1 cellular context compared by ENCODE assay signal in the genomic region with DNA sequence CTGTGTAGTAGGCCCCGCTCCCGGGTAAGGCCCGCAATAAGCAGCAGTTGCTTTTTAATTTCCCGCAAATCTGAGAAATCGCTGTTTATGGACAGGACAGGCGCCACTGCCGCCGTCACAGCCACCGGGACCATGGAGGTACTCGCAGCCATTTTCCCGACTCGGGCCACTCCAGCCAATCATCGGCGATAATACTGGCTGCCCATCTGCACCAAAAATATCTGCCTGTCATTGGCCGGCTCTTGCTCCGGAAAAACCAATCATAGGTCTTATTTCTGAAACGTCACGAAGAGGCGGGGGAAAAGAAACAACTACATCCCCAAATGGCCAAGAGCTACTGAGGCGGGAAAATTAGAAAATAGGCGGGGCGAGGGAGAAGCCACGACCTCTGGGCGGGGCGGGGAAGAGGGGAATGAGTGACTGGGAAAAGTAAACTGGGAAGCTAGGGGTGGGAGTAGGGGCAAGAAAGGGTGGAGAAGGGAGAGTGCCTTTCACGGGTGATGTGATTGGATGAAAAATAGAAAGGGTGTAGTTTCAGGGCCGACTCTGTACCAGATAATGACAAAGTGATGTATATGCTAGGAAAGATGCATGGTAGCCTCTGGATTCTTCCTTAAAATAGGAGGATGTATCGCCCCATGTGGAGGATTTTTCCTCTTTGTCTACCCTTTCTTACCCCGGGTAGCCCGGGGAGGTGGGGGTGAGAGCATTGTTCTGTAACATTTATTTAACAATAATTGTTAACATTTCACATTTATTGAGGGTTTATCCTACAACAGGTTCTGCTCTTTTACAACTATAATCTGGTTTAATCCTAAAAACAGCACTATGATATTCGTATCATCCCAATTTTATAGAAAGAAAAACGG.
A peak's percentile ranks its signal among the peaks of the same experiment; 100 is the strongest.
TF ChIP-seq lines count a peak whose summit lies in the region.

A gene with protein sequence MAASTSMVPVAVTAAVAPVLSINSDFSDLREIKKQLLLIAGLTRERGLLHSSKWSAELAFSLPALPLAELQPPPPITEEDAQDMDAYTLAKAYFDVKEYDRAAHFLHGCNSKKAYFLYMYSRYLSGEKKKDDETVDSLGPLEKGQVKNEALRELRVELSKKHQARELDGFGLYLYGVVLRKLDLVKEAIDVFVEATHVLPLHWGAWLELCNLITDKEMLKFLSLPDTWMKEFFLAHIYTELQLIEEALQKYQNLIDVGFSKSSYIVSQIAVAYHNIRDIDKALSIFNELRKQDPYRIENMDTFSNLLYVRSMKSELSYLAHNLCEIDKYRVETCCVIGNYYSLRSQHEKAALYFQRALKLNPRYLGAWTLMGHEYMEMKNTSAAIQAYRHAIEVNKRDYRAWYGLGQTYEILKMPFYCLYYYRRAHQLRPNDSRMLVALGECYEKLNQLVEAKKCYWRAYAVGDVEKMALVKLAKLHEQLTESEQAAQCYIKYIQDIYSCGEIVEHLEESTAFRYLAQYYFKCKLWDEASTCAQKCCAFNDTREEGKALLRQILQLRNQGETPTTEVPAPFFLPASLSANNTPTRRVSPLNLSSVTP (minus strand): TSS at position 163 of the 869 bp plus-strand sequence. CDS start 11 bp downstream, at position 152.

TF ChIP-seq in HEK293, 187 proteins besides CTCF, POLR2A, EP300 and RAD21 (continued from another document and continues in another):
- TF ChIP-seq, protein P1, sequence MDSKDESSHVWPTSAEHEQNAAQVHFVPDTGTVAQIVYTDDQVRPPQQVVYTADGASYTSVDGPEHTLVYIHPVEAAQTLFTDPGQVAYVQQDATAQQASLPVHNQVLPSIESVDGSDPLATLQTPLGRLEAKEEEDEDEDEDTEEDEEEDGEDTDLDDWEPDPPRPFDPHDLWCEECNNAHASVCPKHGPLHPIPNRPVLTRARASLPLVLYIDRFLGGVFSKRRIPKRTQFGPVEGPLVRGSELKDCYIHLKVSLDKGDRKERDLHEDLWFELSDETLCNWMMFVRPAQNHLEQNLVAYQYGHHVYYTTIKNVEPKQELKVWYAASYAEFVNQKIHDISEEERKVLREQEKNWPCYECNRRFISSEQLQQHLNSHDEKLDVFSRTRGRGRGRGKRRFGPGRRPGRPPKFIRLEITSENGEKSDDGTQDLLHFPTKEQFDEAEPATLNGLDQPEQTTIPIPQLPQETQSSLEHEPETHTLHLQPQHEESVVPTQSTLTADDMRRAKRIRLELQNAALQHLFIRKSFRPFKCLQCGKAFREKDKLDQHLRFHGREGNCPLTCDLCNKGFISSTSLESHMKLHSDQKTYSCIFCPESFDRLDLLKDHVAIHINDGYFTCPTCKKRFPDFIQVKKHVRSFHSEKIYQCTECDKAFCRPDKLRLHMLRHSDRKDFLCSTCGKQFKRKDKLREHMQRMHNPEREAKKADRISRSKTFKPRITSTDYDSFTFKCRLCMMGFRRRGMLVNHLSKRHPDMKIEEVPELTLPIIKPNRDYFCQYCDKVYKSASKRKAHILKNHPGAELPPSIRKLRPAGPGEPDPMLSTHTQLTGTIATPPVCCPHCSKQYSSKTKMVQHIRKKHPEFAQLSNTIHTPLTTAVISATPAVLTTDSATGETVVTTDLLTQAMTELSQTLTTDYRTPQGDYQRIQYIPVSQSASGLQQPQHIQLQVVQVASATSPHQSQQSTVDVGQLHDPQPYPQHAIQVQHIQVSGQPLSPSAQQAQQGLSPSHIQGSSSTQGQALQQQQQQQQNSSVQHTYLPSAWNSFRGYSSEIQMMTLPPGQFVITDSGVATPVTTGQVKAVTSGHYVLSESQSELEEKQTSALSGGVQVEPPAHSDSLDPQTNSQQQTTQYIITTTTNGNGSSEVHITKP (tag by site-specific recombination; IDR thresholded peaks at IDR 0.05): peak; percentile 99
- TF ChIP-seq ZNF670 (tag by site-specific recombination; IDR thresholded peaks at IDR 0.05; ENCODE audit: low read depth) (no peak), ZNF423 (tag by site-specific recombination; IDR thresholded peaks at IDR 0.05) (no peak), ZNF571 (tag by site-specific recombination; IDR thresholded peaks at IDR 0.05) (no peak), ZNF133 (tag by site-specific recombination; IDR thresholded peaks at IDR 0.05) (no peak), ZNF157 (tag by site-specific recombination; IDR thresholded peaks at IDR 0.05) (no peak), ZNF214 (tag by site-specific recombination; IDR thresholded peaks at IDR 0.05; ENCODE audit: borderline replicate concordance) (no peak), ZNF501 (tag by site-specific recombination; IDR thresholded peaks at IDR 0.05) (no peak), ZNF777 (tag by site-specific recombination; IDR thresholded peaks at IDR 0.05; ENCODE audit: borderline replicate concordance) (no peak), GLI2 (tag by site-specific recombination; IDR thresholded peaks at IDR 0.05; ENCODE audit: borderline replicate concordance, low read depth) (no peak), ZFP69B (tag by site-specific recombination; IDR thresholded peaks at IDR 0.05) (no peak), ZNF19 (tag by site-specific recombination; IDR thresholded peaks at IDR 0.05; ENCODE audit: low read depth) (no peak), ZNF624 (tag by site-specific recombination; IDR thresholded peaks at IDR 0.05) (no peak), ZNF433 (tag by site-specific recombination; IDR thresholded peaks at IDR 0.05; ENCODE audit: low read depth) (no peak), KLF10 (tag by site-specific recombination; IDR thresholded peaks at IDR 0.05) (peak; percentile 34; the same call in 1 of the 2 replicates), ZNF221 (tag by site-specific recombination; IDR thresholded peaks at IDR 0.05; ENCODE audit: borderline replicate concordance) (no peak), ZNF292 (tag by site-specific recombination; IDR thresholded peaks at IDR 0.05; ENCODE audit: borderline replicate concordance, low read depth) (no peak), ZNF248 (tag by site-specific recombination; IDR thresholded peaks at IDR 0.05) (no peak), ZSCAN16 (tag by site-specific recombination; IDR thresholded peaks at IDR 0.05) (no peak), ZNF223 (tag by site-specific recombination; IDR thresholded peaks at IDR 0.05) (no peak), ZNF2 (tag by site-specific recombination; IDR thresholded peaks at IDR 0.05) (peak; percentile 18; the same call in 1 of the 2 replicates), ZNF146 (tag by site-specific recombination; IDR thresholded peaks at IDR 0.05) (no peak), OSR2 (tag by site-specific recombination; IDR thresholded peaks at IDR 0.05) (0 out of 2 replicates have a peak, but pooled peaks have one; percentile 51), ZNF529 (tag by site-specific recombination; IDR thresholded peaks at IDR 0.05; ENCODE audit: insufficient replicate concordance) (no peak), ZNF791 (tag by site-specific recombination; IDR thresholded peaks at IDR 0.05) (no peak), ZNF776 (tag by site-specific recombination; IDR thresholded peaks at IDR 0.05; ENCODE audit: borderline replicate concordance) (no peak), WT1 (tag by site-specific recombination; IDR thresholded peaks at IDR 0.05) (peak; percentile 83), ZNF121 (tag by site-specific recombination; IDR thresholded peaks at IDR 0.05) (no peak), ZNF132 (tag by site-specific recombination; IDR thresholded peaks at IDR 0.05; ENCODE audit: borderline replicate concordance) (no peak), HOXD13 (CRISPR knock-in tag; IDR thresholded peaks at IDR 0.05; ENCODE audit: borderline replicate concordance) (no peak), SETDB1 (IDR thresholded peaks at IDR 0.05; ENCODE audit: insufficient read length, low read length) (no peak), ZNF600 (tag by site-specific recombination; IDR thresholded peaks at IDR 0.05) (no peak), ZNF768 (tag by site-specific recombination; IDR thresholded peaks at IDR 0.05) (no peak), SCRT2 (tag by site-specific recombination; IDR thresholded peaks at IDR 0.05) (0 out of 2 replicates have a peak, but pooled peaks have one; percentile 40), HOXA7 (CRISPR knock-in tag; IDR thresholded peaks at IDR 0.05; ENCODE audit: borderline replicate concordance) (no peak), MYNN (tag by site-specific recombination; IDR thresholded peaks at IDR 0.05; ENCODE audit: borderline replicate concordance) (no peak), ZXDB (tag by site-specific recombination; IDR thresholded peaks at IDR 0.05) (peak; percentile 68; the same call in 1 of the 2 replicates), ZNF274 (IDR thresholded peaks at IDR 0.05; ENCODE audit: low read length) (no peak), ZNF274 (tag by site-specific recombination; IDR thresholded peaks at IDR 0.05; ENCODE audit: borderline replicate concordance) (no peak), ZNF664 (tag by site-specific recombination; IDR thresholded peaks at IDR 0.05) (peak; percentile 64; the same call in 1 of the 2 replicates)
- TF ChIP-seq, protein P2, sequence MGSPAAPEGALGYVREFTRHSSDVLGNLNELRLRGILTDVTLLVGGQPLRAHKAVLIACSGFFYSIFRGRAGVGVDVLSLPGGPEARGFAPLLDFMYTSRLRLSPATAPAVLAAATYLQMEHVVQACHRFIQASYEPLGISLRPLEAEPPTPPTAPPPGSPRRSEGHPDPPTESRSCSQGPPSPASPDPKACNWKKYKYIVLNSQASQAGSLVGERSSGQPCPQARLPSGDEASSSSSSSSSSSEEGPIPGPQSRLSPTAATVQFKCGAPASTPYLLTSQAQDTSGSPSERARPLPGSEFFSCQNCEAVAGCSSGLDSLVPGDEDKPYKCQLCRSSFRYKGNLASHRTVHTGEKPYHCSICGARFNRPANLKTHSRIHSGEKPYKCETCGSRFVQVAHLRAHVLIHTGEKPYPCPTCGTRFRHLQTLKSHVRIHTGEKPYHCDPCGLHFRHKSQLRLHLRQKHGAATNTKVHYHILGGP (tag by site-specific recombination; IDR thresholded peaks at IDR 0.05): no peak
- TF ChIP-seq, protein P3, sequence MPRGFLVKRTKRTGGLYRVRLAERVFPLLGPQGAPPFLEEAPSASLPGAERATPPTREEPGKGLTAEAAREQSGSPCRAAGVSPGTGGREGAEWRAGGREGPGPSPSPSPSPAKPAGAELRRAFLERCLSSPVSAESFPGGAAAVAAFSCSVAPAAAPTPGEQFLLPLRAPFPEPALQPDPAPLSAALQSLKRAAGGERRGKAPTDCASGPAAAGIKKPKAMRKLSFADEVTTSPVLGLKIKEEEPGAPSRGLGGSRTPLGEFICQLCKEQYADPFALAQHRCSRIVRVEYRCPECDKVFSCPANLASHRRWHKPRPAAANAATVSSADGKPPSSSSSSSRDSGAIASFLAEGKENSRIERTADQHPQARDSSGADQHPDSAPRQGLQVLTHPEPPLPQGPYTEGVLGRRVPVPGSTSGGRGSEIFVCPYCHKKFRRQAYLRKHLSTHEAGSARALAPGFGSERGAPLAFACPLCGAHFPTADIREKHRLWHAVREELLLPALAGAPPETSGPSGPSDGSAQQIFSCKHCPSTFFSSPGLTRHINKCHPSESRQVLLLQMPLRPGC (tag by site-specific recombination; IDR thresholded peaks at IDR 0.05): 0 out of 2 replicates have a peak, but pooled peaks have one; percentile 11
- TF ChIP-seq, protein P4, sequence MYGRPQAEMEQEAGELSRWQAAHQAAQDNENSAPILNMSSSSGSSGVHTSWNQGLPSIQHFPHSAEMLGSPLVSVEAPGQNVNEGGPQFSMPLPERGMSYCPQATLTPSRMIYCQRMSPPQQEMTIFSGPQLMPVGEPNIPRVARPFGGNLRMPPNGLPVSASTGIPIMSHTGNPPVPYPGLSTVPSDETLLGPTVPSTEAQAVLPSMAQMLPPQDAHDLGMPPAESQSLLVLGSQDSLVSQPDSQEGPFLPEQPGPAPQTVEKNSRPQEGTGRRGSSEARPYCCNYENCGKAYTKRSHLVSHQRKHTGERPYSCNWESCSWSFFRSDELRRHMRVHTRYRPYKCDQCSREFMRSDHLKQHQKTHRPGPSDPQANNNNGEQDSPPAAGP (tag by site-specific recombination; IDR thresholded peaks at IDR 0.05): no peak
- TF ChIP-seq, protein P5, sequence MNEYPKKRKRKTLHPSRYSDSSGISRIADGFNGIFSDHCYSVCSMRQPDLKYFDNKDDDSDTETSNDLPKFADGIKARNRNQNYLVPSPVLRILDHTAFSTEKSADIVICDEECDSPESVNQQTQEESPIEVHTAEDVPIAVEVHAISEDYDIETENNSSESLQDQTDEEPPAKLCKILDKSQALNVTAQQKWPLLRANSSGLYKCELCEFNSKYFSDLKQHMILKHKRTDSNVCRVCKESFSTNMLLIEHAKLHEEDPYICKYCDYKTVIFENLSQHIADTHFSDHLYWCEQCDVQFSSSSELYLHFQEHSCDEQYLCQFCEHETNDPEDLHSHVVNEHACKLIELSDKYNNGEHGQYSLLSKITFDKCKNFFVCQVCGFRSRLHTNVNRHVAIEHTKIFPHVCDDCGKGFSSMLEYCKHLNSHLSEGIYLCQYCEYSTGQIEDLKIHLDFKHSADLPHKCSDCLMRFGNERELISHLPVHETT (tag by site-specific recombination; IDR thresholded peaks at IDR 0.05): no peak
- TF ChIP-seq, protein P6, sequence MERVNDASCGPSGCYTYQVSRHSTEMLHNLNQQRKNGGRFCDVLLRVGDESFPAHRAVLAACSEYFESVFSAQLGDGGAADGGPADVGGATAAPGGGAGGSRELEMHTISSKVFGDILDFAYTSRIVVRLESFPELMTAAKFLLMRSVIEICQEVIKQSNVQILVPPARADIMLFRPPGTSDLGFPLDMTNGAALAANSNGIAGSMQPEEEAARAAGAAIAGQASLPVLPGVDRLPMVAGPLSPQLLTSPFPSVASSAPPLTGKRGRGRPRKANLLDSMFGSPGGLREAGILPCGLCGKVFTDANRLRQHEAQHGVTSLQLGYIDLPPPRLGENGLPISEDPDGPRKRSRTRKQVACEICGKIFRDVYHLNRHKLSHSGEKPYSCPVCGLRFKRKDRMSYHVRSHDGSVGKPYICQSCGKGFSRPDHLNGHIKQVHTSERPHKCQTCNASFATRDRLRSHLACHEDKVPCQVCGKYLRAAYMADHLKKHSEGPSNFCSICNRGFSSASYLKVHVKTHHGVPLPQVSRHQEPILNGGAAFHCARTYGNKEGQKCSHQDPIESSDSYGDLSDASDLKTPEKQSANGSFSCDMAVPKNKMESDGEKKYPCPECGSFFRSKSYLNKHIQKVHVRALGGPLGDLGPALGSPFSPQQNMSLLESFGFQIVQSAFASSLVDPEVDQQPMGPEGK (tag by site-specific recombination; IDR thresholded peaks at IDR 0.05): peak; percentile 92
- TF ChIP-seq, protein P7, sequence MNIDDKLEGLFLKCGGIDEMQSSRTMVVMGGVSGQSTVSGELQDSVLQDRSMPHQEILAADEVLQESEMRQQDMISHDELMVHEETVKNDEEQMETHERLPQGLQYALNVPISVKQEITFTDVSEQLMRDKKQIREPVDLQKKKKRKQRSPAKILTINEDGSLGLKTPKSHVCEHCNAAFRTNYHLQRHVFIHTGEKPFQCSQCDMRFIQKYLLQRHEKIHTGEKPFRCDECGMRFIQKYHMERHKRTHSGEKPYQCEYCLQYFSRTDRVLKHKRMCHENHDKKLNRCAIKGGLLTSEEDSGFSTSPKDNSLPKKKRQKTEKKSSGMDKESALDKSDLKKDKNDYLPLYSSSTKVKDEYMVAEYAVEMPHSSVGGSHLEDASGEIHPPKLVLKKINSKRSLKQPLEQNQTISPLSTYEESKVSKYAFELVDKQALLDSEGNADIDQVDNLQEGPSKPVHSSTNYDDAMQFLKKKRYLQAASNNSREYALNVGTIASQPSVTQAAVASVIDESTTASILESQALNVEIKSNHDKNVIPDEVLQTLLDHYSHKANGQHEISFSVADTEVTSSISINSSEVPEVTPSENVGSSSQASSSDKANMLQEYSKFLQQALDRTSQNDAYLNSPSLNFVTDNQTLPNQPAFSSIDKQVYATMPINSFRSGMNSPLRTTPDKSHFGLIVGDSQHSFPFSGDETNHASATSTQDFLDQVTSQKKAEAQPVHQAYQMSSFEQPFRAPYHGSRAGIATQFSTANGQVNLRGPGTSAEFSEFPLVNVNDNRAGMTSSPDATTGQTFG (tag by site-specific recombination; IDR thresholded peaks at IDR 0.05; ENCODE audit: borderline replicate concordance): no peak
